Comparison of ENCODE assay signal across 8 cellular contexts in the genomic region with DNA sequence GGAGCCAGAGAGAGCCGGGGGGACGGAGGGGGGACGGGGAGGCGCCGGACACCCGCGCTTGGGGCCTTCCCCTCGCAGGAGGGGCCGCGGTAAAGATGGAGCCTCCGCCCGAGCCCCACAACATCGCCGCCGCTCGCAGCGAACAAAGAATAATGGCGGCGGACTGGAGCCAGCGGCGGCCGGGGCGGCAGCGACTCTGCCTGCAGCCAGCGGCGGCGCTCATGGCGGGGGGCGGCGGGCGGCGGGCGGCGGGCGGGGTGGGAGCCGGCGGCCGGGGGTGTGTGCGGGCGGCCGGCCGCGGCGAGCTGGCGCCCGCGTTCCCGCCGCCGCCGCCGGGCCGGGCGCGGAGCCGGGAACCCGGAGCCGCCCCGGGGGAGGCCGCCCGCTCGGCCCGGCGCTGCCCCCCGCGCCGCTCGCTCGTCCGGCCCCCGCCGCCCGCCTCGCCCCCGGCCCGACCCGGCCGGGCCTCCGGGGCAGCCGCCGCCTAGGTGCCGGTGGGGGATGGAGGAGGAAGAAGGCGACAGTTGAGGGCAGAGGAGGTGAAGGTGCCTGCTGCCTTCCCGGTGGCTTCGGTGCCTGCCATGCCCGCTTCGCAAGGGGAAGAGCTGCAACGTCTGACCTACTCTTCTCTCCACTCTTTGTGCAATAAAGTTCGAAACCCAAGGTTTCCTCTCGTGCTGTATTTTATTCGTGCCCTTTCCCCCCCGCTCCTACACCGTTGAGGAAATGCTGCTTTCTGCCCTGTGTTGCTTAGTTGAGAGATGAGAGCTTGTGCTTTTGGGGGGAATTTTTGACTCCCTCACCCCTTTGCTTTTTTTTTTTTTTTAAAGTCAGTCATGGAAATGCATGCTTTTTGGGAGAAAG. TPM values are rescaled to one million over a fixed set of nuclear protein-coding genes. Genes with fewer than 3 reads are reported as not detected.
A peak's percentile ranks its signal among the peaks of the same experiment; 100 is the strongest.
DNase-seq lines count a peak whose midpoint lies in the region; ATAC-seq and TF ChIP-seq lines count a peak whose summit lies in the region.

No MANE protein-coding gene starts in this region.

- peaks cover 40% of the 10 kb centered on the region for H3K36me3 Mint-ChIP-seq in activated naive CD4-positive, alpha-beta T cell treated with anti-CD3 and anti-CD28 coated beads, Interleukin-2, amount 10 ng/mL, durations not matched to agents 7 days and 5 days

- H3K4me1 ChIP-seq in heart left ventricle, result peaks cover 0 to 62% (median 47%) of the 10 kb centered on the region in 12 donors
- H3K4me1 ChIP-seq in trophoblast cell (ENCODE audit: control insufficient read depth in 1 of 2, insufficient read depth in 2 of 2, low read length in 2 of 2), result peaks cover 0 to 6% of the 10 kb centered on the region in 2 experiments

- peak overlapping the region; percentile 94 for H4K91ac ChIP-seq in trophoblast cell (ENCODE audit: low read depth, low read length)

- H3K14ac ChIP-seq in trophoblast cell (ENCODE audit: low read length), result peak overlapping the region; percentile 92

- H3K79me1 ChIP-seq in trophoblast cell (ENCODE audit: low read length), result peaks cover 14% of the 10 kb centered on the region

- peaks cover 65% of the 10 kb centered on the region for H3K4me1 Mint-ChIP-seq in activated naive CD4-positive, alpha-beta T cell treated with anti-CD3 and anti-CD28 coated beads, Interleukin-2, amount 10 ng/mL, durations not matched to agents 7 days and 5 days

- peak overlapping the region; percentile 89 for H4K8ac ChIP-seq in trophoblast cell (ENCODE audit: low read depth, low read length)

- CTCF ChIA-PET in activated naive CD4-positive, alpha-beta T cell treated with anti-CD3 and anti-CD28 coated beads, Interleukin-2, amount 10 ng/mL, durations not matched to agents 7 days and 5 days (lab: Charles Lee), result interaction anchor here (0.8 to 2.5 kb wide), 3 partner anchors 9 to 98 kb away, joined by 3 to 10 read pairs (median 4); partner anchors contain the start of gene METTL21A

- 0 to 1% (median 1%) methylated on average over 18 to 93 of the region's 93 CpGs for WGBS in heart left ventricle, 4 donors
- WGBS in trophoblast cell (ENCODE audit: extremely low coverage, insufficient coverage, insufficient read length), result no CpG with 5 or more reads among the region's 93 CpGs

- H2BK12ac ChIP-seq in trophoblast cell (ENCODE audit: low read length), result no peak overlapping the region

- peak overlapping the region; percentile 60 for H3K4me2 ChIP-seq in trophoblast cell (ENCODE audit: low read length)

- H3K23ac ChIP-seq in trophoblast cell (ENCODE audit: low read length), result no peak overlapping the region

- H3K9me3 Mint-ChIP-seq in activated naive CD4-positive, alpha-beta T cell treated with anti-CD3 and anti-CD28 coated beads, Interleukin-2, amount 10 ng/mL, durations not matched to agents 7 days and 5 days, result no peaks in the 10 kb centered on the region

- peaks cover 17% of the 10 kb centered on the region for H3K79me2 ChIP-seq in trophoblast cell (ENCODE audit: control insufficient read depth, insufficient read depth, low read length, poor library complexity)

- peak; percentile 27 for TF ChIP-seq POLR2A in GM15510 (IDR thresholded peaks at IDR 0.05; ENCODE audit: borderline replicate concordance, extremely low read depth, insufficient read length)
- TF ChIP-seq POLR2A in heart left ventricle (IDR thresholded peaks at IDR 0.05), result no peak

- ATAC-seq in heart left ventricle, result peak in 1 of 4 donors; percentile 0
- ATAC-seq in HG03565 (IDR thresholded peaks at IDR 0.05; ENCODE audit: unreplicated experiment), result no peak

- H2AFZ ChIP-seq in trophoblast cell (ENCODE audit: insufficient read depth, low read length, poor library complexity), result peak overlapping the region; percentile 89

- H3K4me3 ChIP-seq in HL-60 (replicated peaks; ENCODE audit: insufficient read depth, low read length) (peak overlapping the region; percentile 62), heart left ventricle (peak overlapping the region; percentile 58 to 94 (median 80)), trophoblast cell (ENCODE audit: low read depth, low read length) (peak overlapping the region; percentile 90)

- peak overlapping the region; percentile 96 for H3K4me3 Mint-ChIP-seq in activated naive CD4-positive, alpha-beta T cell treated with anti-CD3 and anti-CD28 coated beads, Interleukin-2, amount 10 ng/mL, durations not matched to agents 7 days and 5 days

- H3K18ac ChIP-seq in trophoblast cell (ENCODE audit: low read length), result peak overlapping the region; percentile 92

- H3K27me3 Mint-ChIP-seq in activated naive CD4-positive, alpha-beta T cell treated with anti-CD3 and anti-CD28 coated beads, Interleukin-2, amount 10 ng/mL, durations not matched to agents 7 days and 5 days, result peaks cover 16% of the 10 kb centered on the region

- no peaks in the 10 kb centered on the region for H3K36me3 ChIP-seq in heart left ventricle
- no peaks in the 10 kb centered on the region for H3K36me3 ChIP-seq in trophoblast cell (ENCODE audit: control insufficient read depth in 1 of 2, insufficient read depth in 2 of 2, low read length in 2 of 2)

- H2BK120ac ChIP-seq in trophoblast cell (ENCODE audit: insufficient read depth, low read length, poor library complexity), result peak overlapping the region; percentile 74

- H4K12ac ChIP-seq in trophoblast cell (ENCODE audit: low read depth, low read length), result peak overlapping the region; percentile 59

- TF ChIP-seq CTCF in 22Rv1 (IDR thresholded peaks at IDR 0.05) (no peak), HL-60 (IDR thresholded peaks at IDR 0.05; ENCODE audit: insufficient read depth, low read length) (no peak), heart left ventricle (IDR thresholded peaks at IDR 0.05) (no peak)

- H3K9me3 ChIP-seq in heart left ventricle, result no peaks in the 10 kb centered on the region
- H3K9me3 ChIP-seq in trophoblast cell (ENCODE audit: insufficient read depth, low read depth, low read length), result no peaks in the 10 kb centered on the region

- peak overlapping the region; percentile 97 for H3K27ac ChIP-seq in 22Rv1
- H3K27ac ChIP-seq in HL-60 (replicated peaks), result peak overlapping the region; percentile 96
- peak overlapping the region; percentile 91 to 100 (median 98) for H3K27ac ChIP-seq in heart left ventricle
- peak overlapping the region; percentile 95 for H3K27ac ChIP-seq in trophoblast cell (ENCODE audit: low read depth, low read length)

- H3K27ac Mint-ChIP-seq in activated naive CD4-positive, alpha-beta T cell treated with anti-CD3 and anti-CD28 coated beads, Interleukin-2, amount 10 ng/mL, durations not matched to agents 7 days and 5 days, result peak overlapping the region; percentile 98

- peak overlapping the region; percentile 90 for H2BK5ac ChIP-seq in trophoblast cell (ENCODE audit: low read depth, low read length, poor library complexity)

- no peaks in the 10 kb centered on the region for H3K27me3 ChIP-seq in HL-60 (ENCODE audit: insufficient read depth, poor library complexity, severe bottlenecking)
- H3K27me3 ChIP-seq in heart left ventricle, result no peaks in the 10 kb centered on the region
- no peaks in the 10 kb centered on the region for H3K27me3 ChIP-seq in trophoblast cell (ENCODE audit: insufficient read depth, low read length)

- H3K9ac ChIP-seq in trophoblast cell (ENCODE audit: low read length), result peak overlapping the region; percentile 87

- H3K4ac ChIP-seq in trophoblast cell (ENCODE audit: low read depth, low read length), result peak overlapping the region; percentile 80

- H2AK5ac ChIP-seq in trophoblast cell (ENCODE audit: low read length), result peak overlapping the region; percentile 24

- DNase-seq in HL-60 (ENCODE audit: low read depth in 1 of 2, low spot score in 1 of 2) (peak in 1 of 2 experiments; percentile 81), SIG-M5 treated with dmso at 0.1 percent for 504 hours (lab: John Stamatoyannopoulos, UW; ENCODE audit: unreplicated experiment) (peak; percentile 83), heart left ventricle (peak; percentile 55 to 75 (median 61)), trophoblast cell (peak; percentile 26 to 64)
- DNase-seq in activated naive CD4-positive, alpha-beta T cell treated with anti-CD3 and anti-CD28 coated beads, Interleukin-2, amount 10 ng/mL, durations not matched to agents 7 days and 5 days, result peak; percentile 62

- intact Hi-C loops in heart left ventricle (cut with DNase I), result loop anchor here in 6 of 10 donors (1.0 to 10.0 kb wide), 6 partner anchors 37 to 97 kb away; partner anchors contain the start of gene METTL21A (in 5 of the 6)

RNA-seq across cellular contexts. Expression of gene CREB1, which starts 0.6 kb away (rescaled TPM):
- total RNA-seq in heart left ventricle, result 10 to 100 TPM; 32.1 to 58.9 (median 49.3) TPM
- 1 to 10 TPM; 4.3 to 9.0 TPM for polyA plus RNA-seq in heart left ventricle
- 45.1 and 48.5 TPM in 2 replicates for polyA plus RNA-seq in trophoblast cell (2013)
